ENCODE assay signal across 8 cellular contexts in genomic region chr7:27130540-27131389, GRCh38. TPM values are rescaled to one million over a fixed set of nuclear protein-coding genes. Genes with fewer than 3 reads are reported as not detected.
DNase-seq lines count a peak whose midpoint lies in the region; ATAC-seq and TF ChIP-seq lines count a peak whose summit lies in the region.

Gene HOXA4 (minus strand): TSS chr7:27130757. CDS start chr7:27130733, 24 bp downstream.

- H3K4me1 ChIP-seq in Caco-2, result peaks cover 28% of the 10 kb centered on the region
- peaks cover 24% of the 10 kb centered on the region for H3K4me1 ChIP-seq in IMR-90 (ENCODE audit: control insufficient read depth, insufficient read depth, low read length)
- peaks cover 5 to 8% of the 10 kb centered on the region in 2 donors for H3K4me1 ChIP-seq in breast epithelium

- peak within 1 kb of the TSS; percentile 83 for H2AK5ac ChIP-seq in IMR-90 (ENCODE audit: low read depth, low read length)

- H3K4me2 ChIP-seq in IMR-90 (ENCODE audit: low read depth, low read length), result peak within 1 kb of the TSS; percentile 100

- intact Hi-C loops in Caco-2 (cut with micrococcal nuclease; ENCODE audit: unreplicated experiment) (loop anchor here (1.0 to 2.0 kb wide), 2 partner anchors 8 to 16 kb away; no protein-coding TSS in a partner anchor), IMR-90 (cut with micrococcal nuclease) (loop anchor here (5.0 kb wide), 1 partner anchor 98 kb away; no protein-coding TSS in a partner anchor), breast epithelium (cut with DNase I; ENCODE audit: low total_unique reads) (loop anchor here (5.0 kb wide), 1 partner anchor 1028 kb away; no protein-coding TSS in a partner anchor)

- no peaks in the 10 kb centered on the region for H3K36me3 Mint-ChIP-seq in Caco-2 (ENCODE audit: insufficient read depth, unreplicated experiment)

- peak; percentile 31; the same call in 1 of the 2 replicates for TF ChIP-seq POLR2A in IMR-90 (IDR thresholded peaks at IDR 0.05; ENCODE audit: low read depth, low read length)
- TF ChIP-seq POLR2A in breast epithelium (IDR thresholded peaks at IDR 0.05), result peak; percentile 89

- ATAC-seq in IMR-90 (ENCODE audit: low read depth), result peak; percentile 92

- TF ChIP-seq RAD21 in IMR-90 (IDR thresholded peaks at IDR 0.05; ENCODE audit: low read length), result no peak

- dilution Hi-C loops in IMR-90 (cut with HindIII; ENCODE audit: low sequenced_read_pairs, unreplicated experiment), result no loop called here

- H3K9me3 ChIP-seq in Caco-2, result no peaks in the 10 kb centered on the region
- no peaks in the 10 kb centered on the region for H3K9me3 ChIP-seq in IMR-90 (ENCODE audit: control insufficient read depth, insufficient read depth, low read length)
- no peaks in the 10 kb centered on the region for H3K9me3 ChIP-seq in breast epithelium

- peaks cover 11% of the 10 kb centered on the region for H3K9me1 ChIP-seq in IMR-90 (ENCODE audit: insufficient read depth, low read length)

- H3K18ac ChIP-seq in IMR-90 (ENCODE audit: low read depth, low read length), result peak within 1 kb of the TSS; percentile 76

- H3K4me3 Mint-ChIP-seq in Caco-2 (ENCODE audit: unreplicated experiment), result peak within 1 kb of the TSS; percentile 76

- H3K56ac ChIP-seq in IMR-90 (ENCODE audit: extremely low read depth, insufficient read depth, low read length), result peak within 1 kb of the TSS; percentile 58

- H3K14ac ChIP-seq in IMR-90 (replicated peaks; ENCODE audit: low read depth, low read length), result peak within 1 kb of the TSS; percentile 65

- peak within 1 kb of the TSS; percentile 93 for H2AFZ ChIP-seq in IMR-90 (replicated peaks; ENCODE audit: low read length, poor library complexity)

- peak within 1 kb of the TSS; percentile 57 for H3K27ac Mint-ChIP-seq in Caco-2 (ENCODE audit: unreplicated experiment)

- DNase-seq in Caco-2 (peak; percentile 94 to 97), IMR-90 (peak; percentile 83), breast epithelium (ENCODE audit: low spot score in 2 of 2) (peak; percentile 89 to 94), kidney epithelial cell (ENCODE audit: low read depth) (no peak), GDM1 (lab: John Stamatoyannopoulos, UW) (no peak), NCI-H69 (lab: John Stamatoyannopoulos, UW) (no peak)
- DNase-seq in stimulated activated CD4-positive, alpha-beta T cell treated with anti-CD3 and anti-CD28 coated beads, Interleukin-1b, Interleukin-23, amount 100 ng/mL, for 24 hours (ENCODE audit: low read depth in 4 of 4, low spot score in 1 of 4), result peak; percentile 50 to 56 (median 54)

- H2BK120ac ChIP-seq in IMR-90 (ENCODE audit: low read depth, low read length), result peak within 1 kb of the TSS; percentile 66

- H3K27me3 ChIP-seq in Caco-2 (replicated peaks; ENCODE audit: control insufficient read depth, insufficient read depth, low read length) (no peaks in the 10 kb centered on the region), IMR-90 (ENCODE audit: control insufficient read depth, insufficient read depth, low read length) (no peaks in the 10 kb centered on the region), breast epithelium (no peaks in the 10 kb centered on the region), kidney epithelial cell (ENCODE audit: control insufficient read depth, insufficient read depth, low read length) (no peaks in the 10 kb centered on the region)

- peak within 1 kb of the TSS; percentile 92 to 98 for H4K8ac ChIP-seq in IMR-90 (ENCODE audit: low read depth in 2 of 2, low read length in 2 of 2)

- H4K91ac ChIP-seq in IMR-90 (ENCODE audit: insufficient read depth, low read depth, low read length), result peak within 1 kb of the TSS; percentile 89

- peak within 1 kb of the TSS; percentile 62 for H2BK5ac ChIP-seq in IMR-90 (ENCODE audit: low read depth, low read length, poor library complexity, severe bottlenecking)

- no peak for TF ChIP-seq CTCF in Caco-2 (IDR thresholded peaks at IDR 0.05; ENCODE audit: insufficient read depth in 1 of 2, low read depth in 1 of 2, low read length in 1 of 2, severe bottlenecking in 1 of 2, unreplicated experiment in 1 of 2)
- TF ChIP-seq CTCF in IMR-90 (conservative IDR thresholded peaks at IDR 0.05; ENCODE audit: low read depth, low read length), result no peak
- TF ChIP-seq CTCF in VCaP (conservative IDR thresholded peaks at IDR 0.05), result no peak
- TF ChIP-seq CTCF in breast epithelium (IDR thresholded peaks at IDR 0.05), result no peak
- TF ChIP-seq CTCF in kidney epithelial cell (IDR thresholded peaks at IDR 0.05; ENCODE audit: insufficient read depth, low read length, poor library complexity, severe bottlenecking), result no peak

- POLR2A ChIA-PET in Caco-2 (lab: Charles Lee) (interaction anchor here (0.6 to 2.2 kb wide), 9 partner anchors 8 to 279 kb away, joined by 3 to 19 read pairs (median 3); no protein-coding TSS in a partner anchor), IMR-90 (lab: Charles Lee; ENCODE audit: unreplicated experiment) (interaction anchor here (0.6 to 1.1 kb wide), 4 partner anchors 11 to 333 kb away, joined by 3 to 4 read pairs (median 3); no protein-coding TSS in a partner anchor)

- peak within 1 kb of the TSS; percentile 53 for H3K4me3 ChIP-seq in Caco-2 (ENCODE audit: low read depth, low read length)
- peak within 1 kb of the TSS; percentile 76 for H3K4me3 ChIP-seq in IMR-90 (ENCODE audit: insufficient read depth, low read depth, low read length)
- peak within 1 kb of the TSS; percentile 69 to 98 (median 90) for H3K4me3 ChIP-seq in breast epithelium
- H3K4me3 ChIP-seq in kidney epithelial cell (ENCODE audit: low read depth, low read length), result peak within 1 kb of the TSS; percentile 52

- WGBS in IMR-90 (ENCODE audit: extremely low coverage in 2 of 2, insufficient read length in 1 of 2), 2 experiments, result 3% methylated on average over 23 of the region's 67 CpGs; no CpG with 5 or more reads in 1 of the 2 experiments

- H3K79me1 ChIP-seq in IMR-90 (ENCODE audit: low read depth in 1 of 2, low read length in 2 of 2), result peaks cover 27 to 41% of the 10 kb centered on the region in 2 experiments

- in situ Hi-C loops in IMR-90 (cut with MboI; ENCODE audit: low sequenced_read_pairs), result no loop called here

- CTCF ChIA-PET in Caco-2 (lab: Charles Lee), result interaction anchor here (0.6 to 1.4 kb wide), 6 partner anchors 20 to 450 kb away, joined by 3 to 9 read pairs (median 3); partner anchors contain the start of gene HOXA7
- CTCF ChIA-PET in IMR-90 (lab: Yijun Ruan, JAX), result interaction anchor here (0.8 to 1.8 kb wide), 6 partner anchors 10 to 444 kb away, joined by 3 to 5 read pairs (median 4); no protein-coding TSS in a partner anchor

- H3K9ac ChIP-seq in IMR-90 (ENCODE audit: low read depth, low read length), result peak within 1 kb of the TSS; percentile 92

- no peaks in the 10 kb centered on the region for H3K27me3 Mint-ChIP-seq in Caco-2 (ENCODE audit: insufficient read depth, unreplicated experiment)

- peaks cover 33% of the 10 kb centered on the region for H3K4me1 Mint-ChIP-seq in Caco-2 (ENCODE audit: low read depth, unreplicated experiment)

- H2BK20ac ChIP-seq in IMR-90 (ENCODE audit: low read depth, low read length), result peak within 1 kb of the TSS; percentile 21; the same call in 1 of the 2 replicates

- no peaks in the 10 kb centered on the region for H4K20me1 ChIP-seq in IMR-90 (ENCODE audit: insufficient read depth, low read length)

- peak within 1 kb of the TSS; percentile 81 for H3K4ac ChIP-seq in IMR-90 (ENCODE audit: low read depth, low read length)

- H3K27ac ChIP-seq in IMR-90 (ENCODE audit: insufficient read depth, low read length) (peak within 1 kb of the TSS; percentile 77), VCaP (peak within 1 kb of the TSS; percentile 71), breast epithelium (peak within 1 kb of the TSS; percentile 94 to 98)

- no peaks in the 10 kb centered on the region for H3K9me3 Mint-ChIP-seq in Caco-2 (ENCODE audit: unreplicated experiment)

- peak within 1 kb of the TSS; percentile 58; the same call in 2 of the 3 replicates for H2BK15ac ChIP-seq in IMR-90 (ENCODE audit: low read depth, low read length)

- BruUV-seq in Caco-2 (replicated peaks; lab: Mats Ljungman, UMichigan) (no TSS peak), IMR-90 (replicated peaks; lab: Mats Ljungman, UMichigan) (no TSS peak)

- peak within 1 kb of the TSS; percentile 75 for H2AK9ac ChIP-seq in IMR-90 (replicated peaks; ENCODE audit: low read depth, low read length, poor library complexity)

- peak within 1 kb of the TSS; percentile 100 for H4K5ac ChIP-seq in IMR-90 (ENCODE audit: low read depth, low read length)

- H3K36me3 ChIP-seq in Caco-2 (ENCODE audit: control insufficient read depth, insufficient read depth, low read length), result no peaks in the 10 kb centered on the region
- peaks cover 3% of the 10 kb centered on the region; the same call in 1 of the 2 replicates for H3K36me3 ChIP-seq in IMR-90 (ENCODE audit: control insufficient read depth, insufficient read depth, low read length)
- H3K36me3 ChIP-seq in breast epithelium, result no peaks in the 10 kb centered on the region
- peaks cover 1% of the 10 kb centered on the region for H3K36me3 ChIP-seq in kidney epithelial cell (ENCODE audit: control insufficient read depth, insufficient read depth, low read length)

- peak within 1 kb of the TSS; percentile 94 for H3K23ac ChIP-seq in IMR-90 (ENCODE audit: low read depth, low read length)

TF ChIP-seq in IMR-90, 13 proteins besides CTCF, POLR2A, EP300 and RAD21:
- peak; percentile 74 for TF ChIP-seq FOS (IDR thresholded peaks at IDR 0.05; ENCODE audit: low read depth, low read length)
- TF ChIP-seq BHLHE40 (IDR thresholded peaks at IDR 0.05; ENCODE audit: low read depth, low read length), result 0 out of 2 replicates have a peak, but pooled peaks have one; percentile 9
- TF ChIP-seq MAZ (IDR thresholded peaks at IDR 0.05; ENCODE audit: borderline replicate concordance, low read depth, low read length), result peak; percentile 89
- no peak for TF ChIP-seq RFX5 (IDR thresholded peaks at IDR 0.05; ENCODE audit: low read depth, low read length)
- TF ChIP-seq MXI1 (IDR thresholded peaks at IDR 0.05; ENCODE audit: borderline replicate concordance, low read depth, low read length), result no peak
- peak; percentile 99 for TF ChIP-seq USF2 (IDR thresholded peaks at IDR 0.05; ENCODE audit: low read depth, low read length)

RNA-seq across cellular contexts. Expression of gene HOXA4, which starts in this region (rescaled TPM):
- total RNA-seq in Caco-2 (2022) (4.8 and 5.5 TPM in 2 replicates), IMR-90 (2012; rRNA removed) (0.36 and 1.1 TPM in 2 replicates), breast epithelium (1 to 10 TPM in 2 of 3 donors, under 1 TPM in 1; 0.80 to 2.8 (median 2.0) TPM), kidney epithelial cell (4.5 and 7.4 TPM in 2 replicates)
- 7.2 and 8.0 TPM in 2 replicates for polyA plus RNA-seq in IMR-90 (2012; rRNA removed)
- polyA plus RNA-seq in IMR-90 (2012; cell fraction: cytosol; rRNA removed), result 4.3 and 5.1 TPM in 2 replicates
- polyA plus RNA-seq in IMR-90 (2012; cell fraction: nucleus; rRNA removed; ENCODE audit: low replicate concordance), result 4.5 and 16.6 TPM in 2 replicates

Comparison
In these comparisons a context has a peak if more than half of its experiments do, and no peak if none do; other contexts are left out.
1. DNase-seq: peak in Caco-2 (2 of 2), IMR-90 (single experiment), breast epithelium (2 of 2) and stimulated activated CD4-positive, alpha-beta T cell treated with anti-CD3 and anti-CD28 coated beads, Interleukin-1b, Interleukin-23, amount 100 ng/mL, for 24 hours (4 of 4); none in kidney epithelial cell (single experiment), GDM1 (single experiment) and NCI-H69 (single experiment).
2. Peak in every context shown above with its lines, with median percentiles within 50 percentile points of each other: H3K4me3 ChIP-seq and H3K27ac ChIP-seq.